2 cellular contexts compared by ENCODE assay signal in genomic region chr6:40906759-40907158, GRCh38.
A peak's percentile ranks its signal among the peaks of the same experiment; 100 is the strongest.
TF ChIP-seq lines count a peak whose summit lies in the region.

No MANE protein-coding gene starts in this region.

TF ChIP-seq in SK-N-SH, 30 proteins besides CTCF, POLR2A, EP300 and RAD21 (continued from another document):
- TF ChIP-seq POLR2AphosphoS5 (IDR thresholded peaks at IDR 0.05; ENCODE audit: low read depth, low read length) (no peak), GATA2 (CRISPR knock-in tag; IDR thresholded peaks at IDR 0.05) (no peak), NFIC (IDR thresholded peaks at IDR 0.05; ENCODE audit: borderline replicate concordance) (0 out of 2 replicates have a peak, but pooled peaks have one; percentile 11), FOXM1 (IDR thresholded peaks at IDR 0.05; ENCODE audit: low read depth) (no peak), REST (IDR thresholded peaks at IDR 0.05; ENCODE audit: low read depth, low read length) (no peak), TAF1 (IDR thresholded peaks at IDR 0.05; ENCODE audit: borderline replicate concordance, low read depth, low read length) (no peak), NRF1 (IDR thresholded peaks at IDR 0.05; ENCODE audit: low read depth, low read length) (no peak), MEF2A (IDR thresholded peaks at IDR 0.05; ENCODE audit: borderline replicate concordance, low read depth) (no peak), ELF1 (IDR thresholded peaks at IDR 0.05) (no peak), GABPA (IDR thresholded peaks at IDR 0.05; ENCODE audit: low read depth) (no peak), SMC3 (IDR thresholded peaks at IDR 0.05; ENCODE audit: low read depth, low read length) (no peak), EZH2phosphoT487 (IDR thresholded peaks at IDR 0.05; ENCODE audit: borderline replicate concordance, low read depth) (no peak), FOXJ3 (CRISPR knock-in tag; IDR thresholded peaks at IDR 0.05) (no peak), RFX5 (IDR thresholded peaks at IDR 0.05; ENCODE audit: low read length) (no peak), SIN3A (IDR thresholded peaks at IDR 0.05; ENCODE audit: borderline replicate concordance, low read depth, low read length) (no peak), RCOR1 (IDR thresholded peaks at IDR 0.05; ENCODE audit: low read length) (no peak)
- TF ChIP-seq, protein P1, sequence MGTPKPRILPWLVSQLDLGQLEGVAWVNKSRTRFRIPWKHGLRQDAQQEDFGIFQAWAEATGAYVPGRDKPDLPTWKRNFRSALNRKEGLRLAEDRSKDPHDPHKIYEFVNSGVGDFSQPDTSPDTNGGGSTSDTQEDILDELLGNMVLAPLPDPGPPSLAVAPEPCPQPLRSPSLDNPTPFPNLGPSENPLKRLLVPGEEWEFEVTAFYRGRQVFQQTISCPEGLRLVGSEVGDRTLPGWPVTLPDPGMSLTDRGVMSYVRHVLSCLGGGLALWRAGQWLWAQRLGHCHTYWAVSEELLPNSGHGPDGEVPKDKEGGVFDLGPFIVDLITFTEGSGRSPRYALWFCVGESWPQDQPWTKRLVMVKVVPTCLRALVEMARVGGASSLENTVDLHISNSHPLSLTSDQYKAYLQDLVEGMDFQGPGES (IDR thresholded peaks at IDR 0.05; ENCODE audit: low read depth, low read length), result no peak
- TF ChIP-seq, protein P2, sequence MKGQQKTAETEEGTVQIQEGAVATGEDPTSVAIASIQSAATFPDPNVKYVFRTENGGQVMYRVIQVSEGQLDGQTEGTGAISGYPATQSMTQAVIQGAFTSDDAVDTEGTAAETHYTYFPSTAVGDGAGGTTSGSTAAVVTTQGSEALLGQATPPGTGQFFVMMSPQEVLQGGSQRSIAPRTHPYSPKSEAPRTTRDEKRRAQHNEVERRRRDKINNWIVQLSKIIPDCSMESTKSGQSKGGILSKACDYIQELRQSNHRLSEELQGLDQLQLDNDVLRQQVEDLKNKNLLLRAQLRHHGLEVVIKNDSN (IDR thresholded peaks at IDR 0.05; ENCODE audit: borderline replicate concordance, low read depth), result no peak
- TF ChIP-seq, protein P3, sequence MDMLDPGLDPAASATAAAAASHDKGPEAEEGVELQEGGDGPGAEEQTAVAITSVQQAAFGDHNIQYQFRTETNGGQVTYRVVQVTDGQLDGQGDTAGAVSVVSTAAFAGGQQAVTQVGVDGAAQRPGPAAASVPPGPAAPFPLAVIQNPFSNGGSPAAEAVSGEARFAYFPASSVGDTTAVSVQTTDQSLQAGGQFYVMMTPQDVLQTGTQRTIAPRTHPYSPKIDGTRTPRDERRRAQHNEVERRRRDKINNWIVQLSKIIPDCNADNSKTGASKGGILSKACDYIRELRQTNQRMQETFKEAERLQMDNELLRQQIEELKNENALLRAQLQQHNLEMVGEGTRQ (IDR thresholded peaks at IDR 0.05; ENCODE audit: borderline replicate concordance, low read depth, low read length), result no peak

TF ChIP-seq in SK-N-SH treated with all-trans-retinoic acid at 6 μM for 48 hours, 23 proteins besides CTCF, POLR2A, EP300 and RAD21 (continued from another document):
- TF ChIP-seq PATZ1 (CRISPR knock-in tag; IDR thresholded peaks at IDR 0.05; ENCODE audit: borderline replicate concordance), result no peak
